ENCODE assay signal across 9 cellular contexts in the genomic region with DNA sequence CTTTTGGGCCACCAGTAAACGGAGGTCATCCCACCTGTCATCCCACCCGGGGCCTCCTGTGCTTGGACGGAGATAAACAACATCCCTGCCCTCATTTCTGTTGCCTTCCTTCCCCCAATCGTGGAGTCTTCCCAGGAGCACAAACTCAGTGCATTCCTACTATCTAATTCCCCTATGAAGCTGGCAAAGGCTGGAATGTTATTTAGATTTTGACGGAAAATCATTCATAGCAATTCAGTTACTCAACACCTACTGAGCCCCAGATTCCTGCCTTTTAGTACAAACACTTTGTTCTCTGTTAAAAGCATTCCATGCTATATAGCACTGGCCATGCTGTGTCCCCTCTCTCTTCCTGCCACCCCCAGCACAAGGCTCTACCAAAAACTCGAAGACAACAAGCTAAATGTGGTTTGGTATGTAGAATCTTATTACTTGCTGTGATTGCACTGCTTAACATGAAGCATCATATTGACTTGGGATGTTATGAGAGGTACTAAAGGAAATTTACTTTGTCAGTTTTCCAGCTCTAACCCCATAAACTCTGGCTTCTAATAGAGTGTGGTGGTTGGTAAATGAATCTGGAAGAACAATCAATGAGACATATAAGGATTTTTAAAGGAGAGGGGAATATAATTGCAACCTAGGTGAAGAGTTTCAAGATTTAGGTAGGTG. TPM values are rescaled to one million over a fixed set of nuclear protein-coding genes. Genes with fewer than 3 reads are reported as not detected.
DNase-seq lines count a peak whose midpoint lies in the region; ATAC-seq, FAIRE-seq and TF ChIP-seq lines count a peak whose summit lies in the region.
"Had no signal": no experiment of that assay in that cellular context is flagged by ENCODE, and none has a peak within 500 bp of the region (broad histone marks: within the 10 kb centered on the region; RNA-seq: fewer than 3 reads in every experiment).

No MANE protein-coding gene starts in this region.

- no peak overlapping the region for H2BK15ac ChIP-seq in mesendoderm (replicated peaks; ENCODE audit: low read depth)

- H3K27ac ChIP-seq in GM12878 (ENCODE audit: control insufficient read depth, insufficient read depth), result no peak overlapping the region
- H3K27ac ChIP-seq in mesendoderm (ENCODE audit: low read depth, low read length), result no peak overlapping the region
- H3K27ac ChIP-seq in subcutaneous abdominal adipose tissue (ENCODE audit: low read depth, low read length), result peak overlapping the region; percentile 56

- no peak overlapping the region for H2BK5ac ChIP-seq in mesendoderm (ENCODE audit: low read length)

- H3K9ac ChIP-seq in GM12878 (ENCODE audit: control insufficient read depth, insufficient read depth, low read length), result no peak overlapping the region
- H3K9ac ChIP-seq in mesendoderm (ENCODE audit: low read length), result no peak overlapping the region
- peak overlapping the region in 1 of 5 donors; percentile 13 for H3K9ac ChIP-seq in subcutaneous abdominal adipose tissue (ENCODE audit: low read length in 5 of 5)

- SMC1A ChIA-PET in GM12878 (lab: Charles Lee; ENCODE audit: uncharacterized antibody, unreplicated experiment), result interaction anchor here (1.1 to 1.7 kb wide), 2 partner anchors 9 to 46 kb away, joined by 3 to 4 read pairs; no protein-coding TSS in a partner anchor

- RAD21 ChIA-PET in GM12878 (lab: Charles Lee; ENCODE audit: unreplicated experiment), result no interaction called here

- no peak overlapping the region for H3K4ac ChIP-seq in mesendoderm (ENCODE audit: low read depth, low read length)

- H2AK5ac ChIP-seq in mesendoderm (ENCODE audit: low read length), result peak overlapping the region; percentile 39

- H4K8ac ChIP-seq in mesendoderm (ENCODE audit: low read depth, low read length), result no peak overlapping the region

- no peak for TF ChIP-seq CTCF in LNCaP clone FGC (IDR thresholded peaks at IDR 0.05; ENCODE audit: control insufficient read depth, extremely low read depth, insufficient read depth)
- TF ChIP-seq CTCF in GM12878 (IDR thresholded peaks at IDR 0.05 in 2 of 3, conservative IDR thresholded peaks at IDR 0.05 in 1 of 3; ENCODE audit: control insufficient read depth in 2 of 3, extremely low read depth in 1 of 3, insufficient read depth in 1 of 3, low read depth in 3 of 3, low read length in 3 of 3), result no peak

- peak; percentile 18 for FAIRE-seq in GM12878 (lab: Jason Lieb, UNC)

- no peak overlapping the region for H4K5ac ChIP-seq in mesendoderm (ENCODE audit: low read length)

- peak; percentile 80 for DNase-seq in LNCaP clone FGC (ENCODE audit: low read depth)
- DNase-seq in GM12878 (ENCODE audit: low read depth, low spot score), result no peak
- peak; percentile 60 for DNase-seq in mesendoderm
- no peak for DNase-seq in Ammon's horn (ENCODE audit: low spot score)
- no peak for DNase-seq in HEK293T (ENCODE audit: extremely low spot score)
- no peak for DNase-seq in NOMO-1 treated with dmso at 0.1 percent for 144 hours (lab: John Stamatoyannopoulos, UW; ENCODE audit: unreplicated experiment)
- DNase-seq: DMS79 treated with DMSO at 0.1 percent for 48 hours; stimulated activated naive CD8-positive, alpha-beta T cell treated with anti-CD3 and anti-CD28 coated beads, Interleukin-15, amount 100 ng/mL, for 72 hours had no signal

- H2BK120ac ChIP-seq in mesendoderm (ENCODE audit: low read depth, low read length), result no peak overlapping the region

- no peak overlapping the region for H3K4me3 ChIP-seq in LNCaP clone FGC (ENCODE audit: low read depth, low read length)
- H3K4me3 ChIP-seq in GM12878, result no peak overlapping the region
- no peak overlapping the region for H3K4me3 ChIP-seq in mesendoderm (ENCODE audit: low read length)
- no peak overlapping the region for H3K4me3 ChIP-seq in subcutaneous abdominal adipose tissue (ENCODE audit: low read depth in 1 of 5, low read length in 5 of 5)

- H3K27me3 ChIP-seq in GM12878 (replicated peaks in 1 of 2; ENCODE audit: control insufficient read depth in 2 of 2, insufficient read depth in 2 of 2, low read length in 1 of 2) (no peaks in the 10 kb centered on the region), mesendoderm (ENCODE audit: insufficient read depth, low read length, poor library complexity) (no peaks in the 10 kb centered on the region), subcutaneous abdominal adipose tissue (ENCODE audit: control insufficient read depth in 5 of 5, insufficient read depth in 4 of 5, low read length in 5 of 5) (no peaks in the 10 kb centered on the region)

- H3K23ac ChIP-seq in mesendoderm (ENCODE audit: low read length), result no peak overlapping the region

- WGBS in GM12878 (ENCODE audit: insufficient coverage, insufficient replicate concordance, low lambda C conversion rate, missing lambda C conversion rate), result 56% methylated on average over 6 of the region's 6 CpGs
- WGBS in mesendoderm (ENCODE audit: extremely low coverage, insufficient coverage, low lambda C conversion rate), result no CpG with 5 or more reads among the region's 6 CpGs

- H3K4me2 ChIP-seq in GM12878 (ENCODE audit: control insufficient read depth, insufficient read depth) (no peak overlapping the region), mesendoderm (ENCODE audit: low read length) (no peak overlapping the region)

- no peak for ATAC-seq in GM12878
- ATAC-seq: stimulated activated naive CD8-positive, alpha-beta T cell treated with anti-CD3 and anti-CD28 coated beads, Interleukin-15, amount 100 ng/mL, for 72 hours had no signal

- TF ChIP-seq POLR2A in GM12878 (IDR thresholded peaks at IDR 0.05; ENCODE audit: low read depth, low read length), result no peak

- CTCF ChIA-PET in GM12878 (lab: Yijun Ruan, JAX) (interaction anchor here (1.6 to 4.5 kb wide), 3 partner anchors 11 to 294 kb away, joined by 3 to 21 read pairs (median 3); no protein-coding TSS in a partner anchor), HEK293T (lab: Yijun Ruan, JAX) (interaction anchor here (0.9 kb wide), 1 partner anchor 12 kb away, joined by 3 read pairs; no protein-coding TSS in a partner anchor)

- H3K9me3 ChIP-seq in GM12878 (replicated peaks; ENCODE audit: control insufficient read depth, insufficient read depth, low read length) (no peaks in the 10 kb centered on the region), subcutaneous abdominal adipose tissue (ENCODE audit: control insufficient read depth in 5 of 5, low read length in 5 of 5) (no peaks in the 10 kb centered on the region)

- no TSS peak for BruUV-seq in GM12878 (replicated peaks; lab: Mats Ljungman, UMichigan)

- no peaks in the 10 kb centered on the region for H3K36me3 ChIP-seq in GM12878 (ENCODE audit: control insufficient read depth in 2 of 2, insufficient read depth in 2 of 2, low read length in 1 of 2)
- H3K36me3 ChIP-seq in mesendoderm (ENCODE audit: control insufficient read depth, insufficient read depth, low read length), result no peaks in the 10 kb centered on the region
- no peaks in the 10 kb centered on the region for H3K36me3 ChIP-seq in subcutaneous abdominal adipose tissue (ENCODE audit: control insufficient read depth in 5 of 5, insufficient read depth in 5 of 5, low read length in 5 of 5)

- TF ChIP-seq RAD21 in GM12878 (IDR thresholded peaks at IDR 0.05; ENCODE audit: insufficient read depth, low read depth, low read length), result no peak

- in situ Hi-C loops in GM12878 (cut with MboI), result no loop called here

- no peaks in the 10 kb centered on the region for H4K20me1 ChIP-seq in GM12878 (ENCODE audit: control insufficient read depth, insufficient read depth)

- no peaks in the 10 kb centered on the region for H3K79me1 ChIP-seq in mesendoderm (ENCODE audit: low read length)

- no peaks in the 10 kb centered on the region for H3K79me2 ChIP-seq in GM12878 (ENCODE audit: control insufficient read depth, insufficient read depth, low read length)
- no peaks in the 10 kb centered on the region for H3K79me2 ChIP-seq in mesendoderm (ENCODE audit: control insufficient read depth, insufficient read depth, low read length)

- no peak for TF ChIP-seq EP300 in GM12878 (IDR thresholded peaks at IDR 0.05; ENCODE audit: borderline replicate concordance in 1 of 2, control insufficient read depth in 1 of 2, low read depth in 2 of 2, low read length in 2 of 2)

- H3K4me1 ChIP-seq in GM12878 (ENCODE audit: control insufficient read depth, insufficient read depth, low read length), result no peaks in the 10 kb centered on the region
- peaks cover 3% of the 10 kb centered on the region for H3K4me1 ChIP-seq in mesendoderm (ENCODE audit: control insufficient read depth, low read depth, low read length)
- peaks cover 5 to 31% (median 26%) of the 10 kb centered on the region in 5 donors for H3K4me1 ChIP-seq in subcutaneous abdominal adipose tissue (ENCODE audit: control insufficient read depth in 5 of 5, insufficient read depth in 5 of 5, low read length in 5 of 5)

- peak overlapping the region; percentile 62 for H3K56ac ChIP-seq in mesendoderm (ENCODE audit: low read length)

- H3K18ac ChIP-seq in mesendoderm (ENCODE audit: low read length), result no peak overlapping the region

- POLR2A ChIA-PET in GM12878 (lab: Charles Lee), result no interaction called here
- POLR2A ChIA-PET in HEK293T (lab: Yijun Ruan, JAX), result interaction anchor here (4.8 kb wide), 1 partner anchor 32 kb away, joined by 15 read pairs; a partner anchor contains a TSS

- H2AFZ ChIP-seq in GM12878 (ENCODE audit: control insufficient read depth, low read depth, low read length), result no peak overlapping the region

- intact Hi-C loops in GM12878 (cut with micrococcal nuclease; ENCODE audit: unreplicated experiment), result no loop called here

RNA-seq across cellular contexts. Expression of a gene that starts 32.3 kb away (rescaled TPM):
- 0.44 TPM in 1 of 2 replicates, not detected in the other for total RNA-seq in GM12878 (2013; cell fraction: nucleolus; rRNA removed)
- total RNA-seq in GM12878 (2014; rRNA removed), result 15.3 and 21.0 TPM in 2 replicates
- 10.7 and 12.3 TPM in 2 replicates for total RNA-seq in GM12878 (2014; rRNA removed; fragmentation: Illumina TruSeq; extraction: Trizol)
- 15.1 and 16.3 TPM in 2 replicates for total RNA-seq in GM12878 (2021)
- polyA plus RNA-seq in GM12878 (2011; ENCODE audit: low read depth), result 6.7 TPM
- 0.24 and 0.33 TPM in 2 replicates for polyA plus RNA-seq in GM12878 (2011; rRNA removed)
- polyA plus RNA-seq in GM12878 (2011; cell fraction: cytosol; rRNA removed), result 0.23 and 0.42 TPM in 2 replicates
- 0.60 and 0.72 TPM in 2 replicates for polyA plus RNA-seq in GM12878 (2011; cell fraction: nucleus; rRNA removed)
- 10.5 and 11.5 TPM in 2 replicates for polyA plus RNA-seq in GM12878 (2012)
- polyA plus RNA-seq in GM12878 (2014; fragmentation: Illumina TruSeq; extraction: Trizol), result 4.7 and 10.2 TPM in 2 replicates
- 1 to 10 TPM; 1.3 to 2.3 TPM for polyA plus RNA-seq in GM12878 (2014; fragmentation: Nextera tagmentation; extraction: Ambion mirVana)
- 11.6 and 12.5 TPM in 2 replicates for polyA plus RNA-seq in GM12878 (2014; rRNA removed)
- 10 to 100 TPM; 12.1 to 13.6 TPM for polyA plus RNA-seq in GM12878 (2016; fragmentation: Nextera tagmentation; extraction: Ambion mirVana)
- 0.77 TPM in 1 of 2 replicates, not detected in the other for polyA minus RNA-seq in GM12878 (2011; rRNA and poly(A)+ RNA removed)
- polyA minus RNA-seq in GM12878 (2011; cell fraction: cytosol; rRNA and poly(A)+ RNA removed), result 2.0 TPM in 1 of 2 replicates, not detected in the other
- 0.86 TPM in 1 of 2 replicates, not detected in the other for polyA minus RNA-seq in GM12878 (2011; cell fraction: nucleus; rRNA and poly(A)+ RNA removed)
- 69.8 TPM for polyA plus RNA-seq in mesendoderm (2013, experiment 1 of 2)
- 71.3 TPM for polyA plus RNA-seq in mesendoderm (2013, experiment 2 of 2)

RNA-seq across cellular contexts. Expression of a gene that starts 40.9 kb away (rescaled TPM):
- total RNA-seq in GM12878 (2013; cell fraction: nucleolus; rRNA removed), result 62.0 and 65.4 TPM in 2 replicates
- total RNA-seq in GM12878 (2014; rRNA removed) (24.9 and 26.4 TPM in 2 replicates), GM12878 (2014; rRNA removed; fragmentation: Illumina TruSeq; extraction: Trizol) (14.5 and 17.5 TPM in 2 replicates), GM12878 (2021) (24.0 and 31.5 TPM in 2 replicates)
- 12.3 TPM for polyA plus RNA-seq in GM12878 (2011; ENCODE audit: low read depth)
- polyA plus RNA-seq in GM12878 (2011; rRNA removed) (32.3 and 33.5 TPM in 2 replicates), GM12878 (2014; fragmentation: Illumina TruSeq; extraction: Trizol) (18.6 and 19.5 TPM in 2 replicates), GM12878 (2014; fragmentation: Nextera tagmentation; extraction: Ambion mirVana) (10 to 100 TPM; 13.8 to 15.6 TPM), GM12878 (2014; rRNA removed) (27.7 and 33.6 TPM in 2 replicates), GM12878 (2016; fragmentation: Nextera tagmentation; extraction: Ambion mirVana) (10 to 100 TPM; 30.3 to 34.5 TPM)
- 16.8 and 24.6 TPM in 2 replicates for polyA plus RNA-seq in GM12878 (2011; cell fraction: cytosol; rRNA removed)
- polyA plus RNA-seq in GM12878 (2011; cell fraction: nucleus; rRNA removed), result 75.7 and 80.6 TPM in 2 replicates
- 14.2 and 17.6 TPM in 2 replicates for polyA plus RNA-seq in GM12878 (2012)
- 22.8 and 26.5 TPM in 2 replicates for polyA minus RNA-seq in GM12878 (2011; rRNA and poly(A)+ RNA removed)
- 7.2 and 12.5 TPM in 2 replicates for polyA minus RNA-seq in GM12878 (2011; cell fraction: cytosol; rRNA and poly(A)+ RNA removed)
- polyA minus RNA-seq in GM12878 (2011; cell fraction: nucleus; rRNA and poly(A)+ RNA removed), result 21.8 and 43.2 TPM in 2 replicates
- polyA plus RNA-seq in mesendoderm (2013, experiment 1 of 2), result 6.4 TPM
- polyA plus RNA-seq in mesendoderm (2013, experiment 2 of 2), result 5.0 TPM

Comparison
In these comparisons a context has a peak if more than half of its experiments do, and no peak if none do; other contexts are left out.
1. DNase-seq: peak in LNCaP clone FGC (single experiment) and mesendoderm (single experiment); none in GM12878 (single experiment), Ammon's horn (single experiment), HEK293T (single experiment) and NOMO-1 treated with dmso at 0.1 percent for 144 hours (single experiment).